In genomic region chr1:227886993-227887696, GRCh38 we compare ENCODE assay signal across 8 cellular contexts.
A peak's percentile ranks its signal among the peaks of the same experiment; 100 is the strongest.
DNase-seq lines count a peak whose midpoint lies in the region; ATAC-seq and TF ChIP-seq lines count a peak whose summit lies in the region.

No MANE protein-coding gene starts in this region.

- H4K8ac ChIP-seq in mesendoderm (ENCODE audit: low read depth, low read length): no peak overlapping the region

- CTCF ChIA-PET in PC-3 (lab: Charles Lee): no interaction called here

- POLR2A ChIA-PET in PC-3 (lab: Charles Lee; ENCODE audit: unreplicated experiment): no interaction called here

- peak overlapping the region; percentile 45; the same call in 1 of the 2 replicates for H2AFZ ChIP-seq in PC-3 (ENCODE audit: low read length)

- intact Hi-C loops in PC-3 (cut with micrococcal nuclease) (loop anchor here (5.0 kb wide), 1 partner anchor 80 kb away; no protein-coding TSS in a partner anchor), tibial artery (cut with DNase I; ENCODE audit: low total_unique reads) (no loop called here)

- H3K9ac ChIP-seq in PC-3 (ENCODE audit: low read length) (no peak overlapping the region), duodenal mucosa (ENCODE audit: low read depth in 1 of 2, low read length in 2 of 2) (peak overlapping the region in 1 of 2 donors; percentile 59), mesendoderm (ENCODE audit: low read length) (peak overlapping the region; percentile 67)

- H3K4me2 ChIP-seq in PC-3 (ENCODE audit: low read length): peak overlapping the region; percentile 26; the same call in 1 of the 2 replicates
- H3K4me2 ChIP-seq in mesendoderm (ENCODE audit: low read length): peak overlapping the region; percentile 72

- DNase-seq in CD1c-positive myeloid dendritic cell (ENCODE audit: extremely low spot score) (peak; percentile 3), PC-3 (no peak), mesendoderm (peak; percentile 59), tibial artery (peak; percentile 54 to 68), NCI-H526 treated with DMSO at 0.1 percent for 48 hours (lab: John Stamatoyannopoulos, UW) (no peak), Kasumi-1 (lab: John Stamatoyannopoulos, UW) (no peak)

- H3K18ac ChIP-seq in mesendoderm (ENCODE audit: low read length): peak overlapping the region; percentile 72

- no TSS peak for BruUV-seq in PC-3 (replicated peaks; lab: Mats Ljungman, UMichigan)

- H3K9me3 ChIP-seq in PC-3 (ENCODE audit: low read length) (no peaks in the 10 kb centered on the region), duodenal mucosa (ENCODE audit: control insufficient read depth in 1 of 2, low read length in 2 of 2) (no peaks in the 10 kb centered on the region), tibial artery (no peaks in the 10 kb centered on the region)

- H2BK120ac ChIP-seq in mesendoderm (ENCODE audit: low read depth, low read length): no peak overlapping the region

- no peaks in the 10 kb centered on the region for H3K36me3 ChIP-seq in PC-3 (ENCODE audit: low read depth, low read length)
- no peaks in the 10 kb centered on the region for H3K36me3 ChIP-seq in duodenal mucosa (ENCODE audit: control insufficient read depth in 1 of 2, insufficient read depth in 2 of 2, low read length in 2 of 2)
- H3K36me3 ChIP-seq in mesendoderm (ENCODE audit: control insufficient read depth, insufficient read depth, low read length): no peaks in the 10 kb centered on the region
- H3K36me3 ChIP-seq in tibial artery: no peaks in the 10 kb centered on the region

- no peak overlapping the region for H2BK15ac ChIP-seq in mesendoderm (replicated peaks; ENCODE audit: low read depth)

- no peak overlapping the region for H3K23ac ChIP-seq in mesendoderm (ENCODE audit: low read length)

- H2BK5ac ChIP-seq in mesendoderm (ENCODE audit: low read length): no peak overlapping the region

- H3K4me3 ChIP-seq in PC-3 (ENCODE audit: low read length): no peak overlapping the region
- peak overlapping the region; percentile 36 to 65 for H3K4me3 ChIP-seq in duodenal mucosa (ENCODE audit: low read depth in 1 of 2, low read length in 2 of 2)
- H3K4me3 ChIP-seq in mesendoderm (ENCODE audit: low read length): no peak overlapping the region
- peak overlapping the region; percentile 44 to 53 for H3K4me3 ChIP-seq in tibial artery

- H3K4ac ChIP-seq in mesendoderm (ENCODE audit: low read depth, low read length): peak overlapping the region; percentile 47

- no peaks in the 10 kb centered on the region for H3K79me2 ChIP-seq in PC-3 (ENCODE audit: low read length)
- H3K79me2 ChIP-seq in mesendoderm (ENCODE audit: control insufficient read depth, insufficient read depth, low read length): no peaks in the 10 kb centered on the region

- H2AK5ac ChIP-seq in mesendoderm (ENCODE audit: low read length): no peak overlapping the region

- H3K27me3 ChIP-seq in PC-3 (ENCODE audit: low read length): no peaks in the 10 kb centered on the region
- no peaks in the 10 kb centered on the region for H3K27me3 ChIP-seq in duodenal mucosa (ENCODE audit: control insufficient read depth in 1 of 2, insufficient read depth in 2 of 2, low read length in 2 of 2)
- no peaks in the 10 kb centered on the region for H3K27me3 ChIP-seq in mesendoderm (ENCODE audit: insufficient read depth, low read length, poor library complexity)
- peaks cover 0 to 43% of the 10 kb centered on the region in 2 donors for H3K27me3 ChIP-seq in tibial artery

- no peak for TF ChIP-seq CTCF in PC-3 (conservative IDR thresholded peaks at IDR 0.05; ENCODE audit: low read depth, low read length)
- TF ChIP-seq CTCF in tibial artery (IDR thresholded peaks at IDR 0.05): no peak

- H3K27ac ChIP-seq in PC-3 (ENCODE audit: low read length): no peak overlapping the region
- H3K27ac ChIP-seq in duodenal mucosa (ENCODE audit: low read depth, low read length): peak overlapping the region; percentile 66
- H3K27ac ChIP-seq in mesendoderm (ENCODE audit: low read depth, low read length): no peak overlapping the region
- peak overlapping the region; percentile 41 to 43 for H3K27ac ChIP-seq in tibial artery

- no CpG with 5 or more reads among the region's 30 CpGs for WGBS in mesendoderm (ENCODE audit: extremely low coverage, insufficient coverage, low lambda C conversion rate)

- H3K9me2 ChIP-seq in PC-3 (replicated peaks; ENCODE audit: low read length): no peaks in the 10 kb centered on the region

- H3F3A ChIP-seq in PC-3 (ENCODE audit: low read length, unreplicated experiment): no peaks in the 10 kb centered on the region

- no peak for ATAC-seq in PC-3
- no peak for ATAC-seq in GM19467 (IDR thresholded peaks at IDR 0.05; ENCODE audit: unreplicated experiment)

- H3K56ac ChIP-seq in mesendoderm (ENCODE audit: low read length): peak overlapping the region; percentile 90

- H3K4me1 ChIP-seq in PC-3 (ENCODE audit: insufficient read depth, low read length) (peaks cover 16% of the 10 kb centered on the region), duodenal mucosa (ENCODE audit: control insufficient read depth in 1 of 2, insufficient read depth in 2 of 2, low read length in 2 of 2) (peaks cover 0 to 8% of the 10 kb centered on the region in 2 donors), mesendoderm (ENCODE audit: control insufficient read depth, low read depth, low read length) (no peaks in the 10 kb centered on the region), tibial artery (peaks cover 0 to 27% (median 17%) of the 10 kb centered on the region in 4 donors)

- H4K5ac ChIP-seq in mesendoderm (ENCODE audit: low read length): no peak overlapping the region

- H4K20me1 ChIP-seq in PC-3 (ENCODE audit: low read length): no peaks in the 10 kb centered on the region

- no peaks in the 10 kb centered on the region for H3K79me1 ChIP-seq in mesendoderm (ENCODE audit: low read length)

Comparison
In these comparisons a context has a peak if more than half of its experiments do, and no peak if none do; other contexts are left out.
1. DNase-seq: peak in CD1c-positive myeloid dendritic cell (single experiment), mesendoderm (single experiment) and tibial artery (2 of 2); none in PC-3 (single experiment), NCI-H526 treated with DMSO at 0.1 percent for 48 hours (single experiment) and Kasumi-1 (0 of 2).
2. H3K27ac ChIP-seq: peak in duodenal mucosa (single experiment) and tibial artery (2 of 2); none in PC-3 (single experiment) and mesendoderm (single experiment).
3. H3K4me3 ChIP-seq: peak in duodenal mucosa (2 of 2) and tibial artery (2 of 2); none in PC-3 (single experiment) and mesendoderm (single experiment).